In the genomic region with DNA sequence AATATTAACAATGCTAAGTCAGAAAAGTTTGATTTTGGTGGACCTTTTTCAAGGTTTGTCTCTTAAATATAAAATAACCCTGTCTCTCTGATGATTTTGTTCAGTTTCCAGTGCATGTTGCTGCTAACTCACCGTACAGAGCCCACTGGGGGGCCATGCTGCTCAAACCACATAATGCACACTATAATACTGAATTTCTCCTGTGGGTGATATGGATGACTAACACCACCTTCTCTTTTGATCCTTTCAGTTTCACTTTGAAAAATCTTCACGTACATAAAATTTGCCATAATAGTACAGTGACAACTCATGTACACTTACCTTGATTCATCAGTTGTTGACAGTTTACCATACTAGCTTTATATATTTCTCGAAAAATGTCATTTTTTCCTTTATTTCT, we compare ENCODE assay signal across 8 cellular contexts.
DNase-seq lines count a peak whose midpoint lies in the region; ATAC-seq, FAIRE-seq and TF ChIP-seq lines count a peak whose summit lies in the region.

No MANE protein-coding gene starts in this region.

- H3K9me2 ChIP-seq in HCT116 (ENCODE audit: insufficient read depth) (no peaks in the 10 kb centered on the region), GM23248 (ENCODE audit: insufficient read depth) (no peaks in the 10 kb centered on the region)

- BruUV-seq in HCT116 (replicated peaks; lab: Mats Ljungman, UMichigan): no TSS peak

- 86 to 92% methylated on average over 3 of the region's 3 CpGs for WGBS in pancreas, 2 donors
- WGBS in GM23248 (ENCODE audit: low coverage in 1 of 2, low lambda C conversion rate in 2 of 2, missing lambda C conversion rate in 2 of 2), 2 experiments: 89 to 92% methylated on average over 3 of the region's 3 CpGs

- CTCF ChIA-PET in HCT116 (lab: Charles Lee) (no interaction called here), RWPE1 (lab: Yijun Ruan, JAX) (interaction anchor here (0.5 kb wide), 1 partner anchor 977 kb away, joined by 8 read pairs; no protein-coding TSS in a partner anchor)

- H3K9ac ChIP-seq in HCT116 (ENCODE audit: low read length) (no peak overlapping the region), GM23248 (no peak overlapping the region)

- H3K9me3 ChIP-seq in HCT116 (ENCODE audit: control insufficient read depth in 1 of 2, insufficient read depth in 1 of 2, low read depth in 1 of 2, low read length in 2 of 2) (no peaks in the 10 kb centered on the region), pancreas (no peaks in the 10 kb centered on the region), GM23248 (ENCODE audit: low read depth) (no peaks in the 10 kb centered on the region)

- no peak for DNase-seq in HCT116 (ENCODE audit: low read depth, low spot score)
- peak; percentile 17 for DNase-seq in RWPE1 (ENCODE audit: low spot score)
- peak; percentile 1 for DNase-seq in iris pigment epithelial cell (ENCODE audit: low read depth)
- DNase-seq in omental fat pad (ENCODE audit: low spot score): no peak
- DNase-seq in pancreas: no peak
- no peak for DNase-seq in SKM-1 (lab: John Stamatoyannopoulos, UW; ENCODE audit: unreplicated experiment)
- DNase-seq in GM23248: no peak

- H4K20me1 ChIP-seq in HCT116 (ENCODE audit: insufficient read depth) (no peaks in the 10 kb centered on the region), GM23248 (ENCODE audit: insufficient read depth) (no peaks in the 10 kb centered on the region)

- in situ Hi-C loops in GM23248 (cut with MboI): no loop called here

- POLR2A ChIA-PET in HCT116 (lab: Charles Lee): no interaction called here
- POLR2A ChIA-PET in RWPE1 (lab: Yijun Ruan, JAX; ENCODE audit: low non-redundant PET): no interaction called here

- no peak for TF ChIP-seq RAD21 in HCT116 (IDR thresholded peaks at IDR 0.05; ENCODE audit: low read depth)

- intact Hi-C loops in HCT116 (cut with micrococcal nuclease) (no loop called here), pancreas (cut with DNase I) (no loop called here)

- RAD21 ChIA-PET in HCT116 (lab: Charles Lee; ENCODE audit: low non-redundant PET in 1 of 2, low total read pairs in 2 of 2, uncharacterized antibody in 2 of 2, unreplicated experiment in 2 of 2): no interaction called here

- TF ChIP-seq CTCF in HCT116 (IDR thresholded peaks at IDR 0.05 in 2 of 3, conservative IDR thresholded peaks at IDR 0.05 in 1 of 3; ENCODE audit: borderline replicate concordance in 1 of 3, insufficient read depth in 1 of 3, low read depth in 2 of 3, low read length in 2 of 3) (no peak), RWPE1 (conservative IDR thresholded peaks at IDR 0.05; ENCODE audit: low read depth) (no peak), omental fat pad (IDR thresholded peaks at IDR 0.05) (no peak), pancreas (IDR thresholded peaks at IDR 0.05) (no peak)

- no peak overlapping the region for H3K27ac ChIP-seq in HCT116 (ENCODE audit: low read depth, low read length)
- H3K27ac ChIP-seq in RWPE1: no peak overlapping the region
- no peak overlapping the region for H3K27ac ChIP-seq in pancreas
- H3K27ac ChIP-seq in GM23248: no peak overlapping the region

- no peaks in the 10 kb centered on the region for H3F3A ChIP-seq in GM23248 (ENCODE audit: insufficient read depth)

- H3K27me3 ChIP-seq in HCT116 (ENCODE audit: insufficient read depth, low read length) (no peaks in the 10 kb centered on the region), pancreas (no peaks in the 10 kb centered on the region), GM23248 (replicated peaks; ENCODE audit: insufficient read depth) (no peaks in the 10 kb centered on the region)

- no peak for FAIRE-seq in pancreas (lab: Jason Lieb, UNC)

- TF ChIP-seq POLR2A in HCT116 (IDR thresholded peaks at IDR 0.05; ENCODE audit: borderline replicate concordance, extremely low read depth, insufficient read depth, insufficient read length): no peak

- H3K4me2 ChIP-seq in HCT116 (ENCODE audit: low read length): peak overlapping the region; percentile 7; the same call in 1 of the 2 replicates
- H3K4me2 ChIP-seq in GM23248 (ENCODE audit: unreplicated experiment): no peak overlapping the region

- H3K4me1 ChIP-seq in HCT116 (ENCODE audit: control insufficient read depth in 1 of 2, insufficient read depth in 2 of 2, low read length in 2 of 2) (no peaks in the 10 kb centered on the region), pancreas (no peaks in the 10 kb centered on the region), GM23248 (ENCODE audit: insufficient read depth) (no peaks in the 10 kb centered on the region)

- H3K4me3 ChIP-seq in HCT116 (replicated peaks in 1 of 2; ENCODE audit: low read depth in 1 of 2, low read length in 2 of 2) (no peak overlapping the region), pancreas (no peak overlapping the region), GM23248 (no peak overlapping the region)

- no peaks in the 10 kb centered on the region; a peak in 1 of 4 replicates for H3K36me3 ChIP-seq in HCT116 (ENCODE audit: control insufficient read depth in 1 of 2, insufficient read depth in 2 of 2, low read length in 2 of 2)
- no peaks in the 10 kb centered on the region for H3K36me3 ChIP-seq in pancreas
- no peaks in the 10 kb centered on the region for H3K36me3 ChIP-seq in GM23248 (ENCODE audit: low read depth)

- no peak overlapping the region for H2AFZ ChIP-seq in HCT116 (ENCODE audit: low read depth, low read length, poor library complexity, severe bottlenecking)
- H2AFZ ChIP-seq in GM23248: no peak overlapping the region

- ATAC-seq in GM18502 (IDR thresholded peaks at IDR 0.05; ENCODE audit: poor library complexity, unreplicated experiment): peak; percentile 80
- ATAC-seq in HCT116: no peak
- no peak for ATAC-seq in omental fat pad (ENCODE audit: low FRiP score)
- no peak for ATAC-seq in pancreas

- no peaks in the 10 kb centered on the region for H3K79me2 ChIP-seq in HCT116 (ENCODE audit: insufficient read depth, low read length)
- no peaks in the 10 kb centered on the region for H3K79me2 ChIP-seq in GM23248 (ENCODE audit: insufficient read depth)

TF ChIP-seq in HCT116, 20 proteins besides CTCF, POLR2A, EP300 and RAD21:
- TF ChIP-seq JUND (IDR thresholded peaks at IDR 0.05) (no peak), TCF7L2 (IDR thresholded peaks at IDR 0.05; ENCODE audit: borderline replicate concordance, extremely low read depth, insufficient read depth, insufficient read length) (no peak), ZFX (IDR thresholded peaks at IDR 0.05) (no peak), ELF1 (IDR thresholded peaks at IDR 0.05; ENCODE audit: borderline replicate concordance, low read depth) (no peak), SP1 (IDR thresholded peaks at IDR 0.05; ENCODE audit: low read depth) (no peak), EZH2phosphoT487 (IDR thresholded peaks at IDR 0.05; ENCODE audit: borderline replicate concordance) (no peak), ZNF274 (IDR thresholded peaks at IDR 0.05; ENCODE audit: low read depth, low read length) (no peak), EGR1 (IDR thresholded peaks at IDR 0.05; ENCODE audit: low read depth) (no peak), FOSL1 (IDR thresholded peaks at IDR 0.05; ENCODE audit: low read depth) (no peak), YY1 (IDR thresholded peaks at IDR 0.05; ENCODE audit: extremely low read depth, insufficient replicate concordance, low read depth, low read length) (no peak), SIN3A (IDR thresholded peaks at IDR 0.05; ENCODE audit: low read depth) (no peak), CEBPB (IDR thresholded peaks at IDR 0.05; ENCODE audit: low read depth) (no peak), POLR2AphosphoS5 (IDR thresholded peaks at IDR 0.05; ENCODE audit: low read depth, low read length) (no peak), SRF (IDR thresholded peaks at IDR 0.05; ENCODE audit: low read depth) (no peak), CBX3 (IDR thresholded peaks at IDR 0.05; ENCODE audit: low read depth) (no peak), ZBTB33 (IDR thresholded peaks at IDR 0.05; ENCODE audit: extremely low read depth, insufficient replicate concordance, low read length) (no peak)

Comparison
In these comparisons a context has a peak if more than half of its experiments do, and no peak if none do; other contexts are left out.
1. DNase-seq: peak in RWPE1 (single experiment) and iris pigment epithelial cell (single experiment); none in HCT116 (single experiment), omental fat pad (single experiment), pancreas (0 of 6), SKM-1 (single experiment) and GM23248 (single experiment).